In the genomic region with DNA sequence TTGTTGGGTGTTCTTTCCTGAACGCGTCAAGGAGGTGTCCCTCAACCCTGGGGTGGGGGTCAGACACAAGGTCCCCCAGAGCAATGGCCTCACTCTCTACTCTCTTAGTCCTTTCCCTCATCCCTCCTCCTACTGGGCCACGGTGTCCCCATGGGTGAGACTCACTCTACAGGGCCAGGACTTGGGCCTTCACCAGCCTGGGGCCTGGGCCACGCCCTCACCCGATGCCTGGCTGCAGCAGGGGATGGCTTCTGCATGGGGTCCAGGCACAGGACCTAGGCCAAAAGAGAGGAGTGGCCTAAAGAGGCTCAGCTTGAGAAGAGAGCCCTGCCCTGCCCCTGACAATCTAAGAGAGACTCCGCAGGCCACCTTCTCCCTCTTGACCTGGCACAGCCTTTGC, we compare ENCODE assay signal across 19 cellular contexts. TPM values are rescaled to one million over a fixed set of nuclear protein-coding genes. Genes with fewer than 3 reads are reported as not detected.
DNase-seq lines count a peak whose midpoint lies in the region; ATAC-seq and TF ChIP-seq lines count a peak whose summit lies in the region.
"Had no signal": no experiment of that assay in that cellular context is flagged by ENCODE, and none has a peak within 500 bp of the region (broad histone marks: within the 10 kb centered on the region; RNA-seq: fewer than 3 reads in every experiment).

No MANE protein-coding gene starts in this region.

- no peak overlapping the region for H3K9ac ChIP-seq in neuronal stem cell (ENCODE audit: low read depth, low read length, poor library complexity)

- no peak overlapping the region for H3K4me3 ChIP-seq in right cardiac atrium (ENCODE audit: low read length)
- H3K4me3 ChIP-seq in CD8-positive, alpha-beta memory T cell (ENCODE audit: low read length) = no peak overlapping the region
- no peak overlapping the region for H3K4me3 ChIP-seq in neuronal stem cell (ENCODE audit: low read length in 2 of 2)
- no peak overlapping the region for H3K4me3 ChIP-seq in lower lobe of right lung
- H3K4me3 ChIP-seq: GM12878, HAP-1 had no signal

- H2AK5ac ChIP-seq in neuronal stem cell (ENCODE audit: low read depth, low read length) = peak overlapping the region; percentile 15

- H4K91ac ChIP-seq in neuronal stem cell (ENCODE audit: low read depth, low read length, poor library complexity) = no peak overlapping the region

- H3K36me3 ChIP-seq in CD8-positive, alpha-beta memory T cell (ENCODE audit: insufficient read depth, low read length) = no peaks in the 10 kb centered on the region
- H3K36me3 ChIP-seq in neuronal stem cell (replicated peaks in 1 of 2; ENCODE audit: control insufficient read depth in 2 of 2, insufficient read depth in 2 of 2, low read length in 2 of 2) (no peaks in the 10 kb centered on the region), lower lobe of right lung (no peaks in the 10 kb centered on the region)
- H3K36me3 ChIP-seq: HAP-1 had no signal

- no peak overlapping the region for H2BK5ac ChIP-seq in neuronal stem cell (ENCODE audit: low read length)

- H3K4me2 ChIP-seq in neuronal stem cell (ENCODE audit: insufficient read depth, low read length, poor library complexity, severe bottlenecking) = no peak overlapping the region

- no peak overlapping the region for H4K8ac ChIP-seq in neuronal stem cell (ENCODE audit: low read depth, low read length)

- 90% methylated on average over 6 of the region's 6 CpGs for WGBS in right cardiac atrium
- WGBS in neuronal stem cell (ENCODE audit: extremely low coverage in 2 of 2, insufficient read length in 2 of 2, insufficient replicate concordance in 1 of 2), 2 donors = no CpG with 5 or more reads among the region's 6 CpGs

- CTCF ChIA-PET in CD4-positive, alpha-beta T cell (lab: Charles Lee) = no interaction called here
- CTCF ChIA-PET in CD8-positive, alpha-beta memory T cell (lab: Charles Lee) = interaction anchor here (0.9 to 1.2 kb wide), 3 partner anchors 13 to 89 kb away, joined by 3 to 5 read pairs (median 3); a partner anchor contains a TSS

- no peaks in the 10 kb centered on the region for H3K27me3 Mint-ChIP-seq in CD4-positive, alpha-beta T cell
- no peaks in the 10 kb centered on the region for H3K27me3 Mint-ChIP-seq in CD8-positive, alpha-beta memory T cell
- no peaks in the 10 kb centered on the region for H3K27me3 Mint-ChIP-seq in activated T-helper 17 cell treated with anti-CD3 and anti-CD28 coated beads, Interleukin-2, amount 50 U/mL, for 72 hours

- peaks cover 2% of the 10 kb centered on the region for H3K9me3 Mint-ChIP-seq in CD4-positive, alpha-beta T cell
- peaks cover 0 to 5% (median 2%) of the 10 kb centered on the region in 5 donors for H3K9me3 Mint-ChIP-seq in CD8-positive, alpha-beta memory T cell
- peaks cover 8% of the 10 kb centered on the region for H3K9me3 Mint-ChIP-seq in activated T-helper 17 cell treated with anti-CD3 and anti-CD28 coated beads, Interleukin-2, amount 50 U/mL, for 72 hours

- DNase-seq in right cardiac atrium (peak in 2 of 3 donors; percentile 5 to 9), Right ventricle myocardium superior (no peak), neuronal stem cell (ENCODE audit: low spot score) (no peak), lower lobe of right lung (no peak)
- no peak for DNase-seq in CD4-positive, alpha-beta T cell
- no peak for DNase-seq in CD8-positive, alpha-beta memory T cell
- DNase-seq: C1 segment of cervical spinal cord, DMS 273 treated with DMSO at 0.1 percent for 48 hours, DMS79, EL, GDM1, GOT3, HFFc6 had no signal

- H2AFZ ChIP-seq in neuronal stem cell (ENCODE audit: low read length) = no peak overlapping the region

- H3K23ac ChIP-seq in neuronal stem cell (ENCODE audit: low read depth, low read length, poor library complexity) = no peak overlapping the region

- H3K14ac ChIP-seq in neuronal stem cell (ENCODE audit: low read length) = peak overlapping the region; percentile 47

- no peaks in the 10 kb centered on the region for H3K36me3 Mint-ChIP-seq in CD4-positive, alpha-beta T cell (ENCODE audit: low read depth)
- peaks cover 0 to 12% (median 0%) of the 10 kb centered on the region in 3 donors for H3K36me3 Mint-ChIP-seq in CD8-positive, alpha-beta memory T cell
- H3K36me3 Mint-ChIP-seq in activated T-helper 17 cell treated with anti-CD3 and anti-CD28 coated beads, Interleukin-2, amount 50 U/mL, for 72 hours (ENCODE audit: low read depth) = no peaks in the 10 kb centered on the region
- H3K36me3 Mint-ChIP-seq: CD8-positive, alpha-beta T cell had no signal

- H2BK15ac ChIP-seq in neuronal stem cell (ENCODE audit: low read length) = no peak overlapping the region

- no peak for TF ChIP-seq CTCF in CD4-positive, alpha-beta T cell (IDR thresholded peaks at IDR 0.05)
- no peak for TF ChIP-seq CTCF in lower lobe of right lung (IDR thresholded peaks at IDR 0.05)

- H3K4me3 Mint-ChIP-seq in CD4-positive, alpha-beta T cell = peak overlapping the region; percentile 20
- peak overlapping the region in 2 of 7 donors; percentile 44 to 48 for H3K4me3 Mint-ChIP-seq in CD8-positive, alpha-beta memory T cell
- H3K4me3 Mint-ChIP-seq in activated T-helper 17 cell treated with anti-CD3 and anti-CD28 coated beads, Interleukin-2, amount 50 U/mL, for 72 hours = no peak overlapping the region
- H3K4me3 Mint-ChIP-seq: CD8-positive, alpha-beta T cell; HFFc6 had no signal

- H2BK12ac ChIP-seq in neuronal stem cell (ENCODE audit: low read length) = no peak overlapping the region

- H3K4ac ChIP-seq in neuronal stem cell (ENCODE audit: low read length) = no peak overlapping the region

- H3K18ac ChIP-seq in neuronal stem cell (ENCODE audit: low read length) = peak overlapping the region; percentile 71

- peaks cover 3% of the 10 kb centered on the region for H3K79me1 ChIP-seq in neuronal stem cell (ENCODE audit: low read depth, low read length)

- no peaks in the 10 kb centered on the region for H3K27me3 ChIP-seq in right cardiac atrium (ENCODE audit: control insufficient read depth, insufficient read depth)
- H3K27me3 ChIP-seq in CD4-positive, alpha-beta T cell (ENCODE audit: control insufficient read depth, insufficient read depth, low read length) = no peaks in the 10 kb centered on the region
- no peaks in the 10 kb centered on the region for H3K27me3 ChIP-seq in CD8-positive, alpha-beta memory T cell (ENCODE audit: insufficient read depth, low read length, poor library complexity, severe bottlenecking)
- H3K27me3 ChIP-seq in neuronal stem cell (ENCODE audit: control insufficient read depth in 3 of 3, insufficient read depth in 3 of 3, low read depth in 1 of 3, low read length in 3 of 3) = peaks cover 0 to 28% (median 0%) of the 10 kb centered on the region in 3 experiments
- no peaks in the 10 kb centered on the region for H3K27me3 ChIP-seq in lower lobe of right lung (ENCODE audit: low read depth)

- H3K4me1 Mint-ChIP-seq in CD4-positive, alpha-beta T cell (ENCODE audit: low read depth) = peaks cover 11% of the 10 kb centered on the region
- H3K4me1 Mint-ChIP-seq in CD8-positive, alpha-beta memory T cell = peaks cover 26 to 71% (median 26%) of the 10 kb centered on the region in 3 donors
- H3K4me1 Mint-ChIP-seq in activated T-helper 17 cell treated with anti-CD3 and anti-CD28 coated beads, Interleukin-2, amount 50 U/mL, for 72 hours = peaks cover 9% of the 10 kb centered on the region

- POLR2A ChIA-PET in CD4-positive, alpha-beta T cell (lab: Charles Lee) = no interaction called here
- POLR2A ChIA-PET in CD8-positive, alpha-beta memory T cell (lab: Charles Lee) = no interaction called here

- no peak overlapping the region for H2BK120ac ChIP-seq in neuronal stem cell (ENCODE audit: low read depth, low read length)

- no peak overlapping the region for H3K27ac Mint-ChIP-seq in CD4-positive, alpha-beta T cell
- peak overlapping the region in 5 of 8 donors; percentile 32 to 89 (median 83) for H3K27ac Mint-ChIP-seq in CD8-positive, alpha-beta memory T cell
- no peak overlapping the region for H3K27ac Mint-ChIP-seq in activated T-helper 17 cell treated with anti-CD3 and anti-CD28 coated beads, Interleukin-2, amount 50 U/mL, for 72 hours
- H3K27ac Mint-ChIP-seq: CD8-positive, alpha-beta T cell; HFFc6 had no signal

- ATAC-seq in right cardiac atrium (no peak), Right ventricle myocardium superior (ENCODE audit: poor library complexity) (no peak), lower lobe of right lung (no peak)
- no peak for ATAC-seq in CD4-positive, alpha-beta T cell (ENCODE audit: poor library complexity)
- no peak for ATAC-seq in activated T-helper 17 cell treated with anti-CD3 and anti-CD28 coated beads, Interleukin-2, amount 50 U/mL, for 72 hours (replicated peaks)
- ATAC-seq: CD8-positive, alpha-beta T cell; GM12878 had no signal

- intact Hi-C loops in right cardiac atrium (cut with DNase I) = no loop called here
- intact Hi-C loops in Right ventricle myocardium superior (cut with DNase I) = no loop called here
- intact Hi-C loops in CD4-positive, alpha-beta T cell (cut with DNase I, micrococcal nuclease) = loop anchor here in 1 of 2 experiments (10.0 kb wide), 1 partner anchor 833 kb away; no protein-coding TSS in a partner anchor
- intact Hi-C loops in lower lobe of right lung (cut with DNase I) = no loop called here

- H3K9me3 ChIP-seq in right cardiac atrium (ENCODE audit: control insufficient read depth, low read length) = no peaks in the 10 kb centered on the region
- H3K9me3 ChIP-seq in CD4-positive, alpha-beta T cell (ENCODE audit: control insufficient read depth, low read length) = no peaks in the 10 kb centered on the region
- no peaks in the 10 kb centered on the region for H3K9me3 ChIP-seq in CD8-positive, alpha-beta memory T cell (ENCODE audit: low read length)
- H3K9me3 ChIP-seq in neuronal stem cell (replicated peaks in 1 of 2; ENCODE audit: control insufficient read depth in 2 of 2, insufficient read depth in 1 of 2, low read depth in 1 of 2, low read length in 2 of 2) = peaks cover 0 to 1% of the 10 kb centered on the region in 2 donors
- no peaks in the 10 kb centered on the region for H3K9me3 ChIP-seq in lower lobe of right lung
- H3K9me3 ChIP-seq: HAP-1 had no signal

- H3K27ac ChIP-seq in right cardiac atrium (ENCODE audit: low read length) = no peak overlapping the region
- H3K27ac ChIP-seq in CD4-positive, alpha-beta T cell (ENCODE audit: low read depth, low read length) = no peak overlapping the region
- H3K27ac ChIP-seq in CD8-positive, alpha-beta memory T cell (ENCODE audit: low read depth, low read length) = no peak overlapping the region
- no peak overlapping the region for H3K27ac ChIP-seq in neuronal stem cell (replicated peaks; ENCODE audit: low read length)
- no peak overlapping the region for H3K27ac ChIP-seq in lower lobe of right lung

- H3K4me1 ChIP-seq in right cardiac atrium (ENCODE audit: control insufficient read depth, insufficient read depth, low read length) = no peaks in the 10 kb centered on the region
- peaks cover 30% of the 10 kb centered on the region for H3K4me1 ChIP-seq in CD8-positive, alpha-beta memory T cell (ENCODE audit: insufficient read depth, low read length)
- H3K4me1 ChIP-seq in neuronal stem cell (ENCODE audit: control insufficient read depth in 2 of 2, insufficient read depth in 1 of 2, low read depth in 1 of 2, low read length in 2 of 2) = peaks cover 0 to 4% of the 10 kb centered on the region in 2 donors
- H3K4me1 ChIP-seq in lower lobe of right lung = no peaks in the 10 kb centered on the region
- H3K4me1 ChIP-seq: HAP-1 had no signal

RNA-seq across cellular contexts. Expression of a gene that starts 5.8 kb away (rescaled TPM):
- total RNA-seq in right cardiac atrium (10 to 100 TPM in 3 of 4 donors, 1 to 10 TPM in 1; 9.8 to 21.2 (median 13.1) TPM), Right ventricle myocardium superior (2.1 TPM), lower lobe of right lung (1.9 TPM)
- 7.0 TPM for polyA plus RNA-seq in right cardiac atrium
- 1 to 10 TPM; 1.3 to 1.5 TPM for total RNA-seq in CD4-positive, alpha-beta T cell
- 1 to 10 TPM in 1 of 2 experiments, under 1 TPM in 1; 0.85 to 1.3 TPM for total RNA-seq in CD8-positive, alpha-beta memory T cell
- not detected for polyA plus RNA-seq in CD8-positive, alpha-beta memory T cell
- 0.07 TPM for polyA plus RNA-seq in neuronal stem cell (2013, experiment 1 of 2)
- 0.12 TPM for polyA plus RNA-seq in neuronal stem cell (2013, experiment 2 of 2)
- total RNA-seq in activated T-helper 17 cell treated with anti-CD3 and anti-CD28 coated beads, Interleukin-2, amount 50 U/mL, for 72 hours = 1 to 10 TPM in 1 of 2 donors, under 1 TPM in 1; 0.54 to 2.4 TPM
- total RNA-seq: A673 had no signal

RNA-seq across cellular contexts. Expression of a gene that starts 12.9 kb away (rescaled TPM):
- 1 to 10 TPM; 1.0 to 1.8 (median 1.4) TPM for total RNA-seq in right cardiac atrium
- 1.4 TPM for polyA plus RNA-seq in right cardiac atrium
- 1.1 TPM for total RNA-seq in Right ventricle myocardium superior
- total RNA-seq in CD4-positive, alpha-beta T cell = not detected
- total RNA-seq in CD8-positive, alpha-beta memory T cell = under 1 TPM in 1 of 2 experiments, not detected in 1; 0.96 TPM
- not detected for polyA plus RNA-seq in CD8-positive, alpha-beta memory T cell
- 0.31 TPM for polyA plus RNA-seq in neuronal stem cell (2013, experiment 1 of 2)
- polyA plus RNA-seq in neuronal stem cell (2013, experiment 2 of 2) = 0.22 TPM
- total RNA-seq in lower lobe of right lung = 2.2 TPM
- total RNA-seq in activated T-helper 17 cell treated with anti-CD3 and anti-CD28 coated beads, Interleukin-2, amount 50 U/mL, for 72 hours = 1 to 10 TPM in 1 of 2 donors, not detected in 1; 3.1 TPM
- total RNA-seq: A172; CD8-positive, alpha-beta T cell had no signal

RNA-seq across cellular contexts. Expression of a gene that starts 13.4 kb away (rescaled TPM):
- total RNA-seq in right cardiac atrium = 100 to 1,000 TPM; 108 to 139 (median 120) TPM
- 150 TPM for polyA plus RNA-seq in right cardiac atrium
- total RNA-seq in Right ventricle myocardium superior = 142 TPM
- 10 to 100 TPM; 41.0 to 41.7 TPM for total RNA-seq in CD4-positive, alpha-beta T cell
- total RNA-seq in CD8-positive, alpha-beta memory T cell = 100 to 1,000 TPM; 104 to 105 TPM
- 163 TPM for polyA plus RNA-seq in CD8-positive, alpha-beta memory T cell
- polyA plus RNA-seq in neuronal stem cell (2013, experiment 1 of 2) = 33.3 TPM
- 31.2 TPM for polyA plus RNA-seq in neuronal stem cell (2013, experiment 2 of 2)
- 83.2 TPM for total RNA-seq in lower lobe of right lung
- 10 to 100 TPM; 91.0 to 99.2 TPM for total RNA-seq in activated T-helper 17 cell treated with anti-CD3 and anti-CD28 coated beads, Interleukin-2, amount 50 U/mL, for 72 hours

RNA-seq across cellular contexts. Expression of a gene that starts 19.4 kb away (rescaled TPM):
- 1,000 to 10,000 TPM; 3,127 to 5,556 (median 4,402) TPM for total RNA-seq in right cardiac atrium
- 6,981 TPM for polyA plus RNA-seq in right cardiac atrium
- 6,152 TPM for total RNA-seq in Right ventricle myocardium superior
- 10 to 100 TPM; 40.6 to 41.0 TPM for total RNA-seq in CD4-positive, alpha-beta T cell
- total RNA-seq in CD8-positive, alpha-beta memory T cell = under 1 TPM; 0.24 to 0.49 TPM
- polyA plus RNA-seq in CD8-positive, alpha-beta memory T cell = 5.5 TPM
- polyA plus RNA-seq in neuronal stem cell (2013, experiment 1 of 2) = 0.33 TPM
- 0.42 TPM for polyA plus RNA-seq in neuronal stem cell (2013, experiment 2 of 2)
- 225 TPM for total RNA-seq in lower lobe of right lung
- 1 to 10 TPM in 1 of 2 donors, not detected in 1; 1.3 TPM for total RNA-seq in activated T-helper 17 cell treated with anti-CD3 and anti-CD28 coated beads, Interleukin-2, amount 50 U/mL, for 72 hours
- total RNA-seq: A172, A673, GM12878, HFFc6 had no signal
- polyA plus RNA-seq: GM12878 had no signal

RNA-seq across cellular contexts. Expression of a gene that starts 24.9 kb away (rescaled TPM):
- total RNA-seq in right cardiac atrium = 10 to 100 TPM in 2 of 4 donors, 1 to 10 TPM in 2; 4.3 to 16.7 (median 9.7) TPM
- 2.4 TPM for polyA plus RNA-seq in right cardiac atrium
- total RNA-seq in Right ventricle myocardium superior = 9.7 TPM
- 1 to 10 TPM in 1 of 2 experiments, under 1 TPM in 1; 0.93 to 1.0 TPM for total RNA-seq in CD4-positive, alpha-beta T cell
- under 1 TPM; 0.20 to 0.22 TPM for total RNA-seq in CD8-positive, alpha-beta memory T cell
- polyA plus RNA-seq in CD8-positive, alpha-beta memory T cell = 0.16 TPM
- polyA plus RNA-seq in neuronal stem cell (2013, experiment 1 of 2) = 0.07 TPM
- 0.07 TPM for polyA plus RNA-seq in neuronal stem cell (2013, experiment 2 of 2)
- 1.9 TPM for total RNA-seq in lower lobe of right lung
- total RNA-seq in activated T-helper 17 cell treated with anti-CD3 and anti-CD28 coated beads, Interleukin-2, amount 50 U/mL, for 72 hours = under 1 TPM in 1 of 2 donors, not detected in 1; 0.11 TPM
- total RNA-seq: A172, A673, GM12878, HFFc6 had no signal
- polyA plus RNA-seq: GM12878 had no signal

Comparison
In these comparisons a context has a peak if more than half of its experiments do, and no peak if none do; other contexts are left out.
1. DNase-seq: peak in right cardiac atrium (2 of 3); none in Right ventricle myocardium superior (single experiment), CD4-positive, alpha-beta T cell (0 of 10), CD8-positive, alpha-beta memory T cell (0 of 5), neuronal stem cell (single experiment) and lower lobe of right lung (single experiment).
2. H3K27ac Mint-ChIP-seq: peak in CD8-positive, alpha-beta memory T cell (5 of 8); none in CD4-positive, alpha-beta T cell (single experiment) and activated T-helper 17 cell treated with anti-CD3 and anti-CD28 coated beads, Interleukin-2, amount 50 U/mL, for 72 hours (single experiment).